In the genomic region with DNA sequence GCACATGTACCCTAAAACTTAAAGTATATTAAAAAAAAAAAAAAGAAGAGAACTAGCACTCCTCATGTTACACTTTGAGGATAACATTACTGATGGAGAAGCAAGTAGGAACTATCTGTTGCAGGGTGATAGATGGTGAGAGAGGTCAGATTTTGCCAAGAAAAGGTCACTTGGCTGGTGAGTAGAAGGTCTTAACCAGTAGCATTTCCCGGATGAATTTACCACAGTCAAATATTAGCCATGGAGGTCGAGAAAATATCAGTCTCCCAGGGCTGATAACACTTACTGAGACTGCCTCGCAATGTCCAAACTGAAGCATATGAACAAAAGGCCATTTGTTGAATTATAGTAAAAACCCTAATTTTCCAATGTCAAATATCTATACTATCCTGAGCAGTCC, we compare ENCODE assay signal across 29 cellular contexts. TPM values are rescaled to one million over a fixed set of nuclear protein-coding genes. Genes with fewer than 3 reads are reported as not detected.
"Had no signal": no experiment of that assay in that cellular context is flagged by ENCODE, and none has a peak within 500 bp of the region (broad histone marks: within the 10 kb centered on the region; RNA-seq: fewer than 3 reads in every experiment).

No MANE protein-coding gene starts in this region.

- H2AFZ ChIP-seq: hepatocyte had no signal

- H3K79me2 ChIP-seq: hepatocyte had no signal

- FAIRE-seq: small intestine had no signal

- H3K4me2 ChIP-seq: hepatocyte had no signal

- H3K4me3 Mint-ChIP-seq: mesothelial cell of epicardium; naive thymus-derived CD4-positive, alpha-beta T cell; stimulated activated memory B cell treated with anti-CD40 and anti-IgM and Interleukin-4, amounts not matched to agents 10 μg/mL and 1 μg/mL and 100 μg/mL, for 72 hours; stimulated activated naive CD8-positive, alpha-beta T cell treated with anti-CD3 and anti-CD28 coated beads, Interleukin-15, amount 100 ng/mL, for 72 hours; type B pancreatic cell had no signal

- H3K4me1 ChIP-seq: prostate gland, sigmoid colon, spleen, uterus had no signal

- H3K36me3 ChIP-seq: heart right ventricle, ovary, prostate gland, sigmoid colon, spleen, tibial nerve, uterus had no signal

- DNase-seq: heart right ventricle; islet precursor cell; mesendoderm; naive thymus-derived CD4-positive, alpha-beta T cell; ovary; retina; right cardiac atrium; sigmoid colon; small intestine; spleen; stimulated activated CD4-positive, alpha-beta T cell treated with anti-CD3 and anti-CD28 coated beads, Interleukin-2, amount 100 ng/mL, for 48 hours; stimulated activated CD4-positive, alpha-beta T cell treated with anti-CD3 and anti-CD28 coated beads, Interleukin-4, amount 100 ng/mL, for 4 hours; stimulated activated CD8-positive, alpha-beta memory T cell treated with anti-CD3 and anti-CD28 coated beads, Interleukin-4, amount 100 ng/mL, for 48 hours; stimulated activated naive CD4-positive, alpha-beta T cell treated with Interleukin-2 at 50 U/mL for 16 hours; stimulated activated naive CD8-positive, alpha-beta T cell treated with anti-CD3 and anti-CD28 coated beads, Interleukin-15, amount 100 ng/mL, for 72 hours; substantia nigra; uterus had no signal

- H3K27me3 ChIP-seq: hepatocyte, ovary, sigmoid colon, spleen, tibial nerve, uterus had no signal

- ATAC-seq: heart right ventricle; naive thymus-derived CD4-positive, alpha-beta T cell; right cardiac atrium; stimulated activated memory B cell treated with anti-CD40 and anti-IgM and Interleukin-4, amounts not matched to agents 10 μg/mL and 1 μg/mL and 100 μg/mL, for 72 hours; stimulated activated naive CD8-positive, alpha-beta T cell treated with anti-CD3 and anti-CD28 coated beads, Interleukin-15, amount 100 ng/mL, for 72 hours had no signal

- H3K4me1 Mint-ChIP-seq: naive thymus-derived CD4-positive, alpha-beta T cell; stimulated activated memory B cell treated with anti-CD40 and anti-IgM and Interleukin-4, amounts not matched to agents 10 μg/mL and 1 μg/mL and 100 μg/mL, for 72 hours; stimulated activated naive CD8-positive, alpha-beta T cell treated with anti-CD3 and anti-CD28 coated beads, Interleukin-15, amount 100 ng/mL, for 72 hours had no signal

- H3K27ac ChIP-seq: heart right ventricle, hepatocyte, ovary, prostate gland, sigmoid colon, spleen, tibial nerve, uterus had no signal

- H3K36me3 Mint-ChIP-seq: mesothelial cell of epicardium; naive thymus-derived CD4-positive, alpha-beta T cell; stimulated activated memory B cell treated with anti-CD40 and anti-IgM and Interleukin-4, amounts not matched to agents 10 μg/mL and 1 μg/mL and 100 μg/mL, for 72 hours; type B pancreatic cell had no signal

- H3K9me3 ChIP-seq: heart right ventricle, ovary, prostate gland, sigmoid colon, spleen, tibial nerve, uterus had no signal

- H3K27ac Mint-ChIP-seq: mesothelial cell of epicardium; naive thymus-derived CD4-positive, alpha-beta T cell; stimulated activated memory B cell treated with anti-CD40 and anti-IgM and Interleukin-4, amounts not matched to agents 10 μg/mL and 1 μg/mL and 100 μg/mL, for 72 hours; stimulated activated naive CD8-positive, alpha-beta T cell treated with anti-CD3 and anti-CD28 coated beads, Interleukin-15, amount 100 ng/mL, for 72 hours; type B pancreatic cell had no signal

- H3K4me3 ChIP-seq: heart right ventricle, hepatocyte, lung, ovary, prostate gland, sigmoid colon, spleen, tibial nerve, uterus had no signal

- H3K9me3 Mint-ChIP-seq: mesothelial cell of epicardium had no signal

- H3K27me3 Mint-ChIP-seq: naive thymus-derived CD4-positive, alpha-beta T cell; stimulated activated memory B cell treated with anti-CD40 and anti-IgM and Interleukin-4, amounts not matched to agents 10 μg/mL and 1 μg/mL and 100 μg/mL, for 72 hours; stimulated activated naive CD8-positive, alpha-beta T cell treated with anti-CD3 and anti-CD28 coated beads, Interleukin-15, amount 100 ng/mL, for 72 hours; type B pancreatic cell had no signal

RNA-seq across cellular contexts. Expression of gene BBOX1, which starts 14.7 kb away (rescaled TPM):
- total RNA-seq: kidney epithelial cell; mesothelial cell of epicardium; mononuclear cell; myocyte; naive thymus-derived CD4-positive, alpha-beta T cell; omental fat pad; right cardiac atrium; sigmoid colon; spleen had no signal
- polyA plus RNA-seq: heart right ventricle; naive thymus-derived CD4-positive, alpha-beta T cell; neural cell; sigmoid colon; small intestine; spleen had no signal

RNA-seq across cellular contexts. Expression of gene FIBIN, which starts 32.0 kb away (rescaled TPM):
- total RNA-seq: naive thymus-derived CD4-positive, alpha-beta T cell had no signal
- polyA plus RNA-seq: naive thymus-derived CD4-positive, alpha-beta T cell; neural cell had no signal
